Comparison of ENCODE assay signal across 9 cellular contexts in genomic region chr13:45700971-45701900, GRCh38. TPM values are rescaled to one million over a fixed set of nuclear protein-coding genes. Genes with fewer than 3 reads are reported as not detected.
A peak's percentile ranks its signal among the peaks of the same experiment; 100 is the strongest.
DNase-seq lines count a peak whose midpoint lies in the region; ATAC-seq, FAIRE-seq and TF ChIP-seq lines count a peak whose summit lies in the region.
"Had no signal": no experiment of that assay in that cellular context is flagged by ENCODE, and none has a peak within 500 bp of the region (broad histone marks: within the 10 kb centered on the region; RNA-seq: fewer than 3 reads in every experiment).

No MANE protein-coding gene starts in this region.

- TF ChIP-seq CTCF in kidney (IDR thresholded peaks at IDR 0.05; ENCODE audit: borderline replicate concordance, extremely low read depth, insufficient read depth), result no peak

- no peaks in the 10 kb centered on the region for H3K36me3 Mint-ChIP-seq in activated CD4-positive, alpha-beta T cell treated with anti-CD3 and anti-CD28 coated beads for 36 hours (ENCODE audit: low read depth)
- H3K36me3 Mint-ChIP-seq in stimulated activated memory B cell treated with anti-CD40 and anti-IgM and Interleukin-4, amounts not matched to agents 10 μg/mL and 1 μg/mL and 100 μg/mL, for 72 hours, result no peaks in the 10 kb centered on the region

- peak overlapping the region; percentile 26 to 48 for H3K27ac ChIP-seq in kidney (ENCODE audit: low read depth in 2 of 2, low read length in 2 of 2)

- peak; percentile 41 for DNase-seq in activated CD4-positive, alpha-beta T cell treated with anti-CD3 and anti-CD28 coated beads for 36 hours
- DNase-seq in activated CD4-positive, alpha-beta T cell treated with anti-CD3 and anti-CD28 coated beads, Interleukin-2, amount 50 U/mL, for 1 hour, result no peak
- no peak for DNase-seq in kidney
- DNase-seq in DMS79 (lab: John Stamatoyannopoulos, UW), result no peak
- no peak for DNase-seq in SKM-1 treated with dmso at 0.1 percent for 144 hours (lab: John Stamatoyannopoulos, UW; ENCODE audit: unreplicated experiment)

- H3K9ac ChIP-seq in kidney (ENCODE audit: low read length in 2 of 2), result peak overlapping the region in 1 of 2 donors; percentile 49

- peaks cover 30% of the 10 kb centered on the region for H3K4me1 Mint-ChIP-seq in activated CD4-positive, alpha-beta T cell treated with anti-CD3 and anti-CD28 coated beads for 36 hours
- peaks cover 5% of the 10 kb centered on the region for H3K4me1 Mint-ChIP-seq in stimulated activated memory B cell treated with anti-CD40 and anti-IgM and Interleukin-4, amounts not matched to agents 10 μg/mL and 1 μg/mL and 100 μg/mL, for 72 hours

- H3K36me3 ChIP-seq in kidney (ENCODE audit: control insufficient read depth in 1 of 2, insufficient read depth in 2 of 2, low read length in 2 of 2), result no peaks in the 10 kb centered on the region

- POLR2A ChIA-PET in activated CD4-positive, alpha-beta T cell treated with anti-CD3 and anti-CD28 coated beads for 36 hours (lab: Charles Lee), result interaction anchor here (0.7 kb wide), 1 partner anchor 86 kb away, joined by 3 read pairs; no protein-coding TSS in a partner anchor

- H3K27me3 Mint-ChIP-seq in activated CD4-positive, alpha-beta T cell treated with anti-CD3 and anti-CD28 coated beads for 36 hours, result peaks cover 7% of the 10 kb centered on the region
- peaks cover 8% of the 10 kb centered on the region for H3K27me3 Mint-ChIP-seq in stimulated activated memory B cell treated with anti-CD40 and anti-IgM and Interleukin-4, amounts not matched to agents 10 μg/mL and 1 μg/mL and 100 μg/mL, for 72 hours

- H3K27ac Mint-ChIP-seq in activated CD4-positive, alpha-beta T cell treated with anti-CD3 and anti-CD28 coated beads for 36 hours, result peak overlapping the region; percentile 84
- H3K27ac Mint-ChIP-seq in stimulated activated memory B cell treated with anti-CD40 and anti-IgM and Interleukin-4, amounts not matched to agents 10 μg/mL and 1 μg/mL and 100 μg/mL, for 72 hours, result no peak overlapping the region

- intact Hi-C loops in activated CD4-positive, alpha-beta T cell treated with anti-CD3 and anti-CD28 coated beads for 36 hours (cut with DNase I, micrococcal nuclease), result loop anchor here in 1 of 2 experiments (5.0 kb wide), 1 partner anchor 494 kb away; no protein-coding TSS in a partner anchor
- intact Hi-C loops in kidney (cut with DNase I), result no loop called here

- H3K9me3 ChIP-seq in kidney (ENCODE audit: control insufficient read depth in 1 of 2, low read length in 2 of 2), result no peaks in the 10 kb centered on the region

- peak; percentile 89 for ATAC-seq in activated CD4-positive, alpha-beta T cell treated with anti-CD3 and anti-CD28 coated beads for 36 hours
- ATAC-seq in GM21515 (IDR thresholded peaks at IDR 0.05; ENCODE audit: unreplicated experiment) (peak; percentile 60), HG03175 (IDR thresholded peaks at IDR 0.05; ENCODE audit: unreplicated experiment) (peak; percentile 57)
- ATAC-seq in stimulated activated memory B cell treated with anti-CD40 and anti-IgM and Interleukin-4, amounts not matched to agents 10 μg/mL and 1 μg/mL and 100 μg/mL, for 72 hours, result no peak

- H3K4me3 Mint-ChIP-seq in activated CD4-positive, alpha-beta T cell treated with anti-CD3 and anti-CD28 coated beads for 36 hours, result peak overlapping the region; percentile 4
- H3K4me3 Mint-ChIP-seq in stimulated activated memory B cell treated with anti-CD40 and anti-IgM and Interleukin-4, amounts not matched to agents 10 μg/mL and 1 μg/mL and 100 μg/mL, for 72 hours, result no peak overlapping the region

- H3K4me1 ChIP-seq in kidney (ENCODE audit: control insufficient read depth in 1 of 2, insufficient read depth in 1 of 2, low read depth in 1 of 2, low read length in 2 of 2), result no peaks in the 10 kb centered on the region

- no peaks in the 10 kb centered on the region for H3K9me3 Mint-ChIP-seq in activated CD4-positive, alpha-beta T cell treated with anti-CD3 and anti-CD28 coated beads for 36 hours (ENCODE audit: low read depth)
- no peaks in the 10 kb centered on the region for H3K9me3 Mint-ChIP-seq in stimulated activated memory B cell treated with anti-CD40 and anti-IgM and Interleukin-4, amounts not matched to agents 10 μg/mL and 1 μg/mL and 100 μg/mL, for 72 hours

- peak overlapping the region; percentile 29 to 51 for H3K4me3 ChIP-seq in kidney (ENCODE audit: low read length in 2 of 2)

- no peak for FAIRE-seq in kidney (lab: Jason Lieb, UNC)

- CTCF ChIA-PET in activated CD4-positive, alpha-beta T cell treated with anti-CD3 and anti-CD28 coated beads for 36 hours (lab: Charles Lee), result interaction anchor here (0.6 to 1.1 kb wide), 5 partner anchors 12 to 265 kb away, joined by 3 to 6 read pairs (median 4); no protein-coding TSS in a partner anchor

RNA-seq across cellular contexts. Expression of gene CBY2, which starts 0.9 kb away (rescaled TPM):
- total RNA-seq in activated CD4-positive, alpha-beta T cell treated with anti-CD3 and anti-CD28 coated beads for 36 hours, result not detected
- total RNA-seq in kidney, result 0.22 TPM
- polyA plus RNA-seq in kidney (ENCODE audit: insufficient read depth, low read depth, low replicate concordance), result not detected
- polyA plus RNA-seq: esophagus had no signal
